Comparison of ENCODE assay signal across 22 cellular contexts in the genomic region with DNA sequence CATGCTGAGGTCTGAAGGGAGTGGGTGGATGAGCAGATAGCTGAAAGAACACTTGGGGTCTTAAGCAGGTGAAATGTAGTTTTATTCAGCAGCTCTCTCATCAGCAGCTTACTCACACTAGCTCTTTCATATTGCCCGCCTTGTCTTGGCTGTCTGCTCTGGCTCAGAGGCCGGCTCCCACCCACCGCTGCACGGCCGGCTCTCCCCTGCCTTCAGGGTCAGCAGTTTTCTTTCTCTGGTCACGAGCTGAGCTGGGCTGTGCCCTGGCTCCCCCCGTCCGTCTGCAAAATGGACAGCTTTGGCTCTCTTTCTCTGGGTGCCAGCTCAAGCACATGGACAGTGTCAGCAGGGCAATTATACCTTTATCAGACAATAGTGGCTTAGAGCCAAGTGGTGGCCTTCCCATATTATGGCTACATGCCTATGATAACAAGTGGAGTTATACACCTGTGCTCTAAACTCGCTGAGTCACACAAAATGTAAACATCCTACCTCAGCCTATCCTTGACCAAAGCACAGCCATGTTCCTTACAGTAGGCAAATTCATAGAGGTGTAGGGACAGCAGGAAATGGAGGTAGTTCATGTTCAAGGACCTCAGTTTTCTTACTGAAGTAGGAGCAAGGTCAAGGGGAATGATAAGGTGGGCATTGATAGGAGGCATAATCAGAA.
"Had no signal": no experiment of that assay in that cellular context is flagged by ENCODE, and none has a peak within 500 bp of the region (broad histone marks: within the 10 kb centered on the region; RNA-seq: fewer than 3 reads in every experiment).

No MANE protein-coding gene starts in this region.

- H3K4me3 ChIP-seq: K562 had no signal

- DNase-seq: activated CD4-positive, alpha-beta T cell treated with anti-CD3 and anti-CD28 coated beads for 48 hours; activated CD4-positive, alpha-beta T cell treated with anti-CD3 and anti-CD28 coated beads, Interleukin-2, amount 50 U/mL, for 4 hours; activated CD4-positive, CD25-positive, alpha-beta regulatory T cell treated with anti-CD3 and anti-CD28 coated beads, Interleukin-2, amount 50 U/mL, for 72 hours; activated CD8-positive, alpha-beta memory T cell treated with anti-CD3 and anti-CD28 coated beads, Interleukin-2, amount 50 U/mL, for 48 hours; activated CD8-positive, alpha-beta T cell treated with anti-CD3 and anti-CD28 coated beads, Interleukin-2, amount 10 ng/mL, durations not matched to agents 7 days and 5 days; activated effector memory CD4-positive, alpha-beta T cell treated with Interleukin-2 at 50 U/mL for 16 hours; activated naive CD4-positive, alpha-beta T cell; activated T-cell treated with anti-CD3 and anti-CD28 coated beads, Interleukin-2, amount 50 U/mL, for 1 hour; aorta; central memory CD4-positive, alpha-beta T cell; Karpas-422; NCI-H1048; NCI-H1694; NCI-H2029; NCI-H510A treated with DMSO at 0.1 percent for 48 hours; NCI-H774; NK-92 treated with Interleukin-12 subunit alpha and Interleukin-12 subunit beta, amount 100 ng/mL, for 24 hours; SIG-M5; T-helper 17 cell; T-helper 9 cell had no signal

- FAIRE-seq: K562 had no signal

- ATAC-seq: activated CD8-positive, alpha-beta T cell treated with anti-CD3 and anti-CD28 coated beads, Interleukin-2, amount 10 ng/mL, durations not matched to agents 7 days and 5 days; K562; T-helper 17 cell; WTC11 had no signal
